Comparison of ENCODE assay signal across 1 cellular context in the genomic region with DNA sequence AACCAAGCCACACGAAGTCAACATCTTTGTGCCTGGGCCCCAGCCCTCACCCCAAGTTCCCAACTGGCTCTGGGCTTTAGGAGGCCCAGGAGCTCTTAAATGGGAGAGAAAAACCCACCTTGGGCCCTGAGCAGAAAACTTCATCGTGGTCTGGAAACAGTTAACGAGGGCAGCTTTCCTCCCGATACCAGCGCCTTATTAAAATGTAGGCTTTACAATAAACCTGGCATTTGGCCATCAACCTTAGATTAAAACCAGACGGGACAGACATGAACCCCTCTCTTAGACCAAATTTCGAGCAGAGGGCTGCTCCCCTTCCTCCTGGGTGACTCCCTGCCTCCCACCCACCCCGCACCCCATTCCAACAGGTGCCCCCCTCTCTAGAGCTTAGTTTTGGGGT.
A peak's percentile ranks its signal among the peaks of the same experiment; 100 is the strongest.
TF ChIP-seq lines count a peak whose summit lies in the region.

No MANE protein-coding gene starts in this region.

TF ChIP-seq in K562, 482 proteins besides CTCF, POLR2A, EP300 and RAD21:
- no peak for TF ChIP-seq SAP30 (IDR thresholded peaks at IDR 0.05; ENCODE audit: borderline replicate concordance, insufficient read depth, low read depth, low read length, poor library complexity, severe bottlenecking)
- TF ChIP-seq, protein P1, sequence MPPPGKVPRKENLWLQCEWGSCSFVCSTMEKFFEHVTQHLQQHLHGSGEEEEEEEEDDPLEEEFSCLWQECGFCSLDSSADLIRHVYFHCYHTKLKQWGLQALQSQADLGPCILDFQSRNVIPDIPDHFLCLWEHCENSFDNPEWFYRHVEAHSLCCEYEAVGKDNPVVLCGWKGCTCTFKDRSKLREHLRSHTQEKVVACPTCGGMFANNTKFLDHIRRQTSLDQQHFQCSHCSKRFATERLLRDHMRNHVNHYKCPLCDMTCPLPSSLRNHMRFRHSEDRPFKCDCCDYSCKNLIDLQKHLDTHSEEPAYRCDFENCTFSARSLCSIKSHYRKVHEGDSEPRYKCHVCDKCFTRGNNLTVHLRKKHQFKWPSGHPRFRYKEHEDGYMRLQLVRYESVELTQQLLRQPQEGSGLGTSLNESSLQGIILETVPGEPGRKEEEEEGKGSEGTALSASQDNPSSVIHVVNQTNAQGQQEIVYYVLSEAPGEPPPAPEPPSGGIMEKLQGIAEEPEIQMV (tag; conservative IDR thresholded peaks at IDR 0.05; ENCODE audit: low read depth): no peak
- peak; percentile 21; the same call in 1 of the 2 replicates for TF ChIP-seq NFIC (IDR thresholded peaks at IDR 0.05)
- TF ChIP-seq ZNF197 (CRISPR knock-in tag; IDR thresholded peaks at IDR 0.05; ENCODE audit: low read depth): no peak
